24 cellular contexts compared by ENCODE assay signal in the genomic region with DNA sequence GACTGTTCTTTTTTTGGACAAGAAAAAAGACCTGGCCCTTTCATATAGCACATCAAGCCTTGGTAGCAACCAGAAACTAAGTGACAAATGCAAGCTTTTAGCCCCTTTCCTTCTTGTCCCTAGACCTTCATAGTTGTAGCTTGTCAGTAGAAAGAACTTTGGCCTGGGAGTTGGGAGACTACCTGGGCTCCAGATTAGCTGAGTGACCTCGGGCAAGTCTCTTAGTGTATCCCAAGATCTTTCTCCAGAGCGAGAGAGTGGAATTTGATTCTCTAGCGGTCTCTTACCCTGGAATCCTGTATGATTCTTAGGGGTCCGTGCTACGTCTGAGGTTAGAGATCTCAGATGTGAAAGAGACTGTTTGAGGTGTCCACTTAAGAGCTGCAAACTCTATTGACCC.
"Had no signal": no experiment of that assay in that cellular context is flagged by ENCODE, and none has a peak within 500 bp of the region (broad histone marks: within the 10 kb centered on the region; RNA-seq: fewer than 3 reads in every experiment).

No MANE protein-coding gene starts in this region.

- H3K4me3 Mint-ChIP-seq: activated naive CD4-positive, alpha-beta T cell treated with anti-CD3 and anti-CD28 coated beads, Interleukin-2, amount 10 ng/mL, durations not matched to agents 7 days and 5 days; activated naive CD8-positive, alpha-beta T cell treated with anti-CD3 and anti-CD28 coated beads, Interleukin-2, amount 50 U/mL, for 24 hours; activated T-cell treated with anti-CD3 and anti-CD28 coated beads, Interleukin-2, amount 50 U/mL, for 4 hours; stimulated activated naive CD8-positive, alpha-beta T cell treated with anti-CD3 and anti-CD28 coated beads, Interleukin-15, Interleukin-2, amounts not matched to agents 100 ng/mL and 50 ng/mL, for 24 hours had no signal

- H3K27me3 ChIP-seq: tibial nerve, uterus had no signal

- H3K27ac Mint-ChIP-seq: activated naive CD4-positive, alpha-beta T cell treated with anti-CD3 and anti-CD28 coated beads, Interleukin-2, amount 10 ng/mL, durations not matched to agents 7 days and 5 days; activated naive CD8-positive, alpha-beta T cell treated with anti-CD3 and anti-CD28 coated beads, Interleukin-2, amount 50 U/mL, for 24 hours; stimulated activated naive CD8-positive, alpha-beta T cell treated with anti-CD3 and anti-CD28 coated beads, Interleukin-15, Interleukin-2, amounts not matched to agents 100 ng/mL and 50 ng/mL, for 24 hours had no signal

- H3K9me3 ChIP-seq: uterus had no signal

- DNase-seq: activated CD4-positive, alpha-beta T cell treated with anti-CD3 and anti-CD28 coated beads, Interleukin-2, amount 50 U/mL, for 1 hour; activated CD4-positive, CD25-positive, alpha-beta regulatory T cell treated with anti-CD3 and anti-CD28 coated beads, Interleukin-2, amount 50 U/mL, for 72 hours; activated CD8-positive, alpha-beta memory T cell treated with anti-CD3 and anti-CD28 coated beads, Interleukin-2, amount 50 U/mL, for 4 hours; activated effector memory CD4-positive, alpha-beta T cell treated with Interleukin-2 at 50 U/mL for 16 hours; activated naive CD4-positive, alpha-beta T cell treated with anti-CD3 and anti-CD28 coated beads, Interleukin-2, amount 10 ng/mL, durations not matched to agents 7 days and 5 days; activated naive CD8-positive, alpha-beta T cell treated with anti-CD3 and anti-CD28 coated beads, Interleukin-2, amount 50 U/mL, for 24 hours; activated T-cell treated with anti-CD3 and anti-CD28 coated beads, Interleukin-2, amount 50 U/mL, for 4 hours; aorta; dermis blood vessel endothelial cell; foreskin fibroblast; left colon; midbrain; psoas muscle; right cardiac atrium; stimulated activated CD4-positive, alpha-beta T cell treated with anti-CD3 and anti-CD28 coated beads, Interleukin-15, amount 100 ng/mL, for 24 hours; stimulated activated CD4-positive, alpha-beta T cell treated with anti-CD3 and anti-CD28 coated beads, Interleukin-2, amount 100 ng/mL, for 48 hours; T-helper 1 cell; T1000; uterus had no signal

- ATAC-seq: activated naive CD8-positive, alpha-beta T cell treated with anti-CD3 and anti-CD28 coated beads, Interleukin-2, amount 50 U/mL, for 24 hours; activated T-cell treated with anti-CD3 and anti-CD28 coated beads, Interleukin-2, amount 50 U/mL, for 4 hours; left colon; psoas muscle; right cardiac atrium had no signal

- H3K4me1 Mint-ChIP-seq: activated naive CD4-positive, alpha-beta T cell treated with anti-CD3 and anti-CD28 coated beads, Interleukin-2, amount 10 ng/mL, durations not matched to agents 7 days and 5 days; activated naive CD8-positive, alpha-beta T cell treated with anti-CD3 and anti-CD28 coated beads, Interleukin-2, amount 50 U/mL, for 24 hours had no signal

- H3K4me3 ChIP-seq: lung, psoas muscle, skin epidermis, tibial nerve, uterus had no signal

- H3K27ac ChIP-seq: epithelial cell of prostate, psoas muscle, skin epidermis, tibial nerve had no signal

- H3K36me3 ChIP-seq: tibial nerve, uterus had no signal
